8 cellular contexts compared by ENCODE assay signal in the genomic region with DNA sequence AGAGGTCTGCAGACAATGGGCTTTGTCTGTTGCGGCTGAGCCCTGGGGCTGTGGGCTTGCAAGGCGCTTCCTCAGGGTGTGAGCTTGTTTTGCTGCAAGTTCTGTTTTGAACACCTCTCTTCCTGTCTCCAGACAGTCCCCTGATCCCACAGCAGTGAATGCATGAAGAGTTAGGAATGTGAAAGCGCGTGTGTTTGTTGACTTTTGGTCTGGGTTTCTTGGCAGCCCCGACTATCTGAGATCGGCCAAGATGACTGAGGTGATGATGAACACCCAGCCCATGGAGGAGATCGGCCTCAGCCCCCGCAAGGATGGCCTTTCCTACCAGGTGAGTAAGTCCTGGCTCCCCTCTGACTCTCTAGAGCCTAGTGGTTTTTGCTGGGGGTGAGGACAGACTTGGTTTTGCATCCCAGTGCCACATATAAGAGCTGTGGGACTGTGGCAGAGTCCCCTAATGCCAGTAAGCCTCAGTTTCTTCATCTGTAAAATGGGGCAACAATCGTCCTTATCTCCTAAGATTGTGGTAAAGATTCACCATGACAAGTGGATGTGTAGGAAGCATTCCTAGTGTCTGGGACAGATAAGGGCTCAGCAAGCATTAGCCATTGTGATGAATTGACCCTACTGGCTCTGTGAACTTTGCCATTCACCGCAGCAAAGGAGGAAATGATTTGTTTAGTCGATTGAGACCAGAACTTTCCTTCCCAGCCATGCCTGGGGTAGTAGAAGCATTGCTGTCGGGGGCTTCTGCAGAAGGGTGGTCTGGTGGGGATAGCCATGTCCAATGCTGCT. TPM values are rescaled to one million over a fixed set of nuclear protein-coding genes. Genes with fewer than 3 reads are reported as not detected.
DNase-seq lines count a peak whose midpoint lies in the region; ATAC-seq and TF ChIP-seq lines count a peak whose summit lies in the region.

No MANE protein-coding gene starts in this region.

- peak overlapping the region; percentile 24 for H3K9ac ChIP-seq in smooth muscle cell (ENCODE audit: low read depth)

- H3K4me3 ChIP-seq in foreskin fibroblast (ENCODE audit: low read depth in 1 of 2, low read length in 2 of 2): peak overlapping the region; percentile 84 to 89
- H3K4me3 ChIP-seq in smooth muscle cell: peak overlapping the region; percentile 93

- peak; percentile 3 for DNase-seq in NCI-H2029 treated with DMSO at 0.1 percent for 48 hours (lab: John Stamatoyannopoulos, UW)
- no peak for DNase-seq in NCI-H2029 (lab: John Stamatoyannopoulos, UW)
- peak; percentile 40 for DNase-seq in activated CD8-positive, alpha-beta memory T cell treated with anti-CD3 and anti-CD28 coated beads, Interleukin-2, amount 50 U/mL, for 4 hours
- peak; percentile 55 to 66 for DNase-seq in foreskin fibroblast
- no peak for DNase-seq in smooth muscle cell (lab: John Stamatoyannopoulos, UW; ENCODE audit: unreplicated experiment)
- DNase-seq in NCI-H510A treated with DMSO at 0.1 percent for 48 hours (lab: John Stamatoyannopoulos, UW): no peak

- 33% methylated on average over 12 of the region's 12 CpGs for WGBS in smooth muscle cell (ENCODE audit: low lambda C conversion rate)

- H3K27ac ChIP-seq in smooth muscle cell (ENCODE audit: low read depth): peak overlapping the region; percentile 63

- H3K4me2 ChIP-seq in smooth muscle cell: peak overlapping the region; percentile 98

- TF ChIP-seq CTCF in foreskin fibroblast (IDR thresholded peaks at IDR 0.05; ENCODE audit: low read depth, low read length) (no peak), smooth muscle cell (IDR thresholded peaks at IDR 0.05; ENCODE audit: borderline replicate concordance, insufficient read depth, poor library complexity, severe bottlenecking) (no peak)

- H3F3A ChIP-seq in smooth muscle cell (ENCODE audit: low read depth): peaks cover 9% of the 10 kb centered on the region

- no peaks in the 10 kb centered on the region for H3K36me3 ChIP-seq in smooth muscle cell (ENCODE audit: low read depth)

- H4K20me1 ChIP-seq in smooth muscle cell (ENCODE audit: low read depth): peaks cover 67% of the 10 kb centered on the region

- H2AFZ ChIP-seq in smooth muscle cell (ENCODE audit: low read depth): no peak overlapping the region

- no peak for ATAC-seq in activated CD4-positive, CD25-positive, alpha-beta regulatory T cell treated with anti-CD3 and anti-CD28 coated beads, Interleukin-2, amount 50 U/mL, for 24 hours
- ATAC-seq in HG02571 (IDR thresholded peaks at IDR 0.05; ENCODE audit: unreplicated experiment): no peak

- H3K27me3 ChIP-seq in smooth muscle cell (ENCODE audit: low read depth): no peaks in the 10 kb centered on the region

- no peaks in the 10 kb centered on the region for H3K9me3 ChIP-seq in smooth muscle cell (replicated peaks; ENCODE audit: low read depth)

- peaks cover 17% of the 10 kb centered on the region for H3K4me1 ChIP-seq in smooth muscle cell (ENCODE audit: low read depth)

- peaks cover 48% of the 10 kb centered on the region for H3K79me2 ChIP-seq in smooth muscle cell (ENCODE audit: low read depth)

RNA-seq across cellular contexts. Expression of a gene that starts 3.0 kb away (rescaled TPM):
- 31.0 and 48.1 TPM in 2 replicates for total RNA-seq in smooth muscle cell
- 33.9 and 35.2 TPM in 2 replicates for polyA plus RNA-seq in smooth muscle cell

Comparison
In these comparisons a context has a peak if more than half of its experiments do, and no peak if none do; other contexts are left out.
1. DNase-seq: peak in NCI-H2029 treated with DMSO at 0.1 percent for 48 hours (single experiment), activated CD8-positive, alpha-beta memory T cell treated with anti-CD3 and anti-CD28 coated beads, Interleukin-2, amount 50 U/mL, for 4 hours (single experiment) and foreskin fibroblast (2 of 2); none in NCI-H2029 (single experiment), smooth muscle cell (single experiment) and NCI-H510A treated with DMSO at 0.1 percent for 48 hours (single experiment).